ENCODE assay signal across 22 cellular contexts in the genomic region with DNA sequence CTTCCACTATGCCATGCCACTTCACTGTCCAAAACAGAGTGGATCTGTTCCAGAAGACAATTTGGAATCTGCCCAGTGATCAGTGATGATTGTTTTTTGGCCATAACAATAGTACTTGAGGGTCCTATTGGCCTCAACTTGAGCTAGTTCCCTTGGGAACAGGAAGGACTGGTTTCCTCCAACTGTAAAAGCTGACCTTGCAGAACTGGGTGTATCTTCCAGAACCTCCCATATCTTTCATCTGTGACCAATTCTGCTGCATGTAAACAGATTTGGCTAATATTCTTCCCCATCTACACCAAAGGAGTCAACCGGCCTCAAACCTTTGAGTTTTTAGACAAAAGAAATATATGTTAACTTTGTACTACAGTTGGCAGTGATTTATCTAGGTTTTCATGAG.
"Had no signal": no experiment of that assay in that cellular context is flagged by ENCODE, and none has a peak within 500 bp of the region (broad histone marks: within the 10 kb centered on the region; RNA-seq: fewer than 3 reads in every experiment).

No MANE protein-coding gene starts in this region.

- H3K27ac ChIP-seq: KMS-11 had no signal

- H3K4me1 Mint-ChIP-seq: IgD-negative memory B cell had no signal

- H3K4me3 Mint-ChIP-seq: IgD-negative memory B cell had no signal

- H3K4me3 ChIP-seq: K562 had no signal

- DNase-seq: Kasumi-1, MV-4-11, NCI-H1048, NCI-H1436, NCI-H187, NCI-H2029, NCI-H2081 treated with DMSO at 0.1 percent for 48 hours, NCI-H2171, NCI-H226, NCI-H446, NCI-H510A, NCI-H524 treated with DMSO at 0.1 percent for 48 hours, NCI-H69, NCI-H774, Right ventricle myocardium superior, RPMI8226, SIG-M5, SK-N-SH, SW 1271 had no signal

- H3K27ac Mint-ChIP-seq: IgD-negative memory B cell had no signal

- H3K9me3 ChIP-seq: SK-N-SH had no signal
